ENCODE assay signal across 1 cellular context in genomic region chr13:102726430-102726829, GRCh38.
TF ChIP-seq lines count a peak whose summit lies in the region.

No MANE protein-coding gene starts in this region.

TF ChIP-seq in HepG2, 621 proteins besides CTCF, POLR2A, EP300 and RAD21 (continued from another document):
- TF ChIP-seq, protein P1, sequence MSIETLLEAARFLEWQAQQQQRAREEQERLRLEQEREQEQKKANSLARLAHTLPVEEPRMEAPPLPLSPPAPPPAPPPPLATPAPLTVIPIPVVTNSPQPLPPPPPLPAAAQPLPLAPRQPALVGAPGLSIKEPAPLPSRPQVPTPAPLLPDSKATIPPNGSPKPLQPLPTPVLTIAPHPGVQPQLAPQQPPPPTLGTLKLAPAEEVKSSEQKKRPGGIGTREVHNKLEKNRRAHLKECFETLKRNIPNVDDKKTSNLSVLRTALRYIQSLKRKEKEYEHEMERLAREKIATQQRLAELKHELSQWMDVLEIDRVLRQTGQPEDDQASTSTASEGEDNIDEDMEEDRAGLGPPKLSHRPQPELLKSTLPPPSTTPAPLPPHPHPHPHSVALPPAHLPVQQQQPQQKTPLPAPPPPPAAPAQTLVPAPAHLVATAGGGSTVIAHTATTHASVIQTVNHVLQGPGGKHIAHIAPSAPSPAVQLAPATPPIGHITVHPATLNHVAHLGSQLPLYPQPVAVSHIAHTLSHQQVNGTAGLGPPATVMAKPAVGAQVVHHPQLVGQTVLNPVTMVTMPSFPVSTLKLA (IDR thresholded peaks at IDR 0.05), result peak; percentile 73
- no peak for TF ChIP-seq MZF1 (CRISPR knock-in tag; IDR thresholded peaks at IDR 0.05; ENCODE audit: borderline replicate concordance)
- no peak for TF ChIP-seq MED1 (CRISPR knock-in tag; IDR thresholded peaks at IDR 0.05)
- no peak for TF ChIP-seq ZNF562 (CRISPR knock-in tag; IDR thresholded peaks at IDR 0.05; ENCODE audit: borderline replicate concordance)
- TF ChIP-seq, protein P2, sequence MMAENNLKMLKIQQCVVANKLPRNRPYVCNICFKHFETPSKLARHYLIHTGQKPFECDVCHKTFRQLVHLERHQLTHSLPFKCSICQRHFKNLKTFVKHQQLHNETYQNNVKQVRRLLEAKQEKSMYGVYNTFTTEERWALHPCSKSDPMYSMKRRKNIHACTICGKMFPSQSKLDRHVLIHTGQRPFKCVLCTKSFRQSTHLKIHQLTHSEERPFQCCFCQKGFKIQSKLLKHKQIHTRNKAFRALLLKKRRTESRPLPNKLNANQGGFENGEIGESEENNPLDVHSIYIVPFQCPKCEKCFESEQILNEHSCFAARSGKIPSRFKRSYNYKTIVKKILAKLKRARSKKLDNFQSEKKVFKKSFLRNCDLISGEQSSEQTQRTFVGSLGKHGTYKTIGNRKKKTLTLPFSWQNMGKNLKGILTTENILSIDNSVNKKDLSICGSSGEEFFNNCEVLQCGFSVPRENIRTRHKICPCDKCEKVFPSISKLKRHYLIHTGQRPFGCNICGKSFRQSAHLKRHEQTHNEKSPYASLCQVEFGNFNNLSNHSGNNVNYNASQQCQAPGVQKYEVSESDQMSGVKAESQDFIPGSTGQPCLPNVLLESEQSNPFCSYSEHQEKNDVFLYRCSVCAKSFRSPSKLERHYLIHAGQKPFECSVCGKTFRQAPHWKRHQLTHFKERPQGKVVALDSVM (CRISPR knock-in tag; IDR thresholded peaks at IDR 0.05), result no peak
- TF ChIP-seq, protein P3, sequence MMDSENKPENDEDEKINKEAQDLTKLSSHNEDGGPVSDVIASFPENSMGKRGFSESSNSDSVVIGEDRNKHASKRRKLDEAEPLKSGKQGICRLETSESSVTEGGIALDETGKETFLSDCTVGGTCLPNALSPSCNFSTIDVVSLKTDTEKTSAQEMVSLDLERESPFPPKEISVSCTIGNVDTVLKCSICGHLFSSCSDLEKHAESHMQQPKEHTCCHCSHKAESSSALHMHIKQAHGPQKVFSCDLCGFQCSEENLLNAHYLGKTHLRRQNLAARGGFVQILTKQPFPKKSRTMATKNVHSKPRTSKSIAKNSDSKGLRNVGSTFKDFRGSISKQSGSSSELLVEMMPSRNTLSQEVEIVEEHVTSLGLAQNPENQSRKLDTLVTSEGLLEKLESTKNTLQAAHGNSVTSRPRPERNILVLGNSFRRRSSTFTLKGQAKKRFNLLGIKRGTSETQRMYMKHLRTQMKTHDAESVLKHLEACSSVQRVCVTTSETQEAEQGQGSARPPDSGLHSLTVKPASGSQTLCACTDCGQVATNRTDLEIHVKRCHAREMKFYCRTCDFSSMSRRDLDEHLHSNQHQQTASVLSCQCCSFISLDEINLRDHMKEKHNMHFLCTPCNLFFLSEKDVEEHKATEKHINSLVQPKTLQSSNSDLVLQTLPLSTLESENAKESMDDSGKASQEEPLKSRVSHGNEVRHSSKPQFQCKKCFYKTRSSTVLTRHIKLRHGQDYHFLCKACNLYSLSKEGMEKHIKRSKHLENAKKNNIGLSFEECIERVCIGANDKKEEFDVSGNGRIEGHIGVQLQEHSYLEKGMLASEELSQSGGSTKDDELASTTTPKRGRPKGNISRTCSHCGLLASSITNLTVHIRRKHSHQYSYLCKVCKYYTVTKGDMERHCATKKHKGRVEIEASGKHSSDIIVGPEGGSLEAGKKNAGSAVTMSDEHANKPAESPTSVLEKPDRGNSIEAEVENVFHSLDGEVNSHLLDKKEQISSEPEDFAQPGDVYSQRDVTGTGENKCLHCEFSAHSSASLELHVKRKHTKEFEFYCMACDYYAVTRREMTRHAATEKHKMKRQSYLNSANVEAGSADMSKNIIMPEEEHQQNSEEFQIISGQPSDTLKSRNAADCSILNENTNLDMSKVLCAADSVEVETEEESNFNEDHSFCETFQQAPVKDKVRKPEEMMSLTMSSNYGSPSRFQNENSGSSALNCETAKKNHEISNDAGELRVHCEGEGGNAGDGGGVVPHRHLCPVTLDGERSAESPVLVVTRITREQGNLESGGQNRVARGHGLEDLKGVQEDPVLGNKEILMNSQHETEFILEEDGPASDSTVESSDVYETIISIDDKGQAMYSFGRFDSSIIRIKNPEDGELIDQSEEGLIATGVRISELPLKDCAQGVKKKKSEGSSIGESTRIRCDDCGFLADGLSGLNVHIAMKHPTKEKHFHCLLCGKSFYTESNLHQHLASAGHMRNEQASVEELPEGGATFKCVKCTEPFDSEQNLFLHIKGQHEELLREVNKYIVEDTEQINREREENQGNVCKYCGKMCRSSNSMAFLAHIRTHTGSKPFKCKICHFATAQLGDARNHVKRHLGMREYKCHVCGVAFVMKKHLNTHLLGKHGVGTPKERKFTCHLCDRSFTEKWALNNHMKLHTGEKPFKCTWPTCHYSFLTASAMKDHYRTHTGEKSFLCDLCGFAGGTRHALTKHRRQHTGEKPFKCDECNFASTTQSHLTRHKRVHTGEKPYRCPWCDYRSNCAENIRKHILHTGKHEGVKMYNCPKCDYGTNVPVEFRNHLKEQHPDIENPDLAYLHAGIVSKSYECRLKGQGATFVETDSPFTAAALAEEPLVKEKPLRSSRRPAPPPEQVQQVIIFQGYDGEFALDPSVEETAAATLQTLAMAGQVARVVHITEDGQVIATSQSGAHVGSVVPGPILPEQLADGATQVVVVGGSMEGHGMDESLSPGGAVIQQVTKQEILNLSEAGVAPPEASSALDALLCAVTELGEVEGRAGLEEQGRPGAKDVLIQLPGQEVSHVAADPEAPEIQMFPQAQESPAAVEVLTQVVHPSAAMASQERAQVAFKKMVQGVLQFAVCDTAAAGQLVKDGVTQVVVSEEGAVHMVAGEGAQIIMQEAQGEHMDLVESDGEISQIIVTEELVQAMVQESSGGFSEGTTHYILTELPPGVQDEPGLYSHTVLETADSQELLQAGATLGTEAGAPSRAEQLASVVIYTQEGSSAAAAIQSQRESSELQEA (CRISPR knock-in tag; IDR thresholded peaks at IDR 0.05; ENCODE audit: not compliant biosample characterization), result no peak
- no peak for TF ChIP-seq ATAD3A (CRISPR knock-in tag; IDR thresholded peaks at IDR 0.05)
- no peak for TF ChIP-seq RXRB (CRISPR knock-in tag; IDR thresholded peaks at IDR 0.05; ENCODE audit: borderline replicate concordance)
- TF ChIP-seq ZSCAN30 (CRISPR knock-in tag; IDR thresholded peaks at IDR 0.05), result no peak
- TF ChIP-seq NAIF1 (CRISPR knock-in tag; IDR thresholded peaks at IDR 0.05; ENCODE audit: borderline replicate concordance), result no peak
- TF ChIP-seq MYNN (CRISPR knock-in tag; IDR thresholded peaks at IDR 0.05; ENCODE audit: low read depth), result no peak
- no peak for TF ChIP-seq SETDB1 (CRISPR knock-in tag; IDR thresholded peaks at IDR 0.05; ENCODE audit: borderline replicate concordance)
- TF ChIP-seq DBP (CRISPR knock-in tag; IDR thresholded peaks at IDR 0.05; ENCODE audit: not compliant biosample characterization), result no peak
- TF ChIP-seq, protein P4, sequence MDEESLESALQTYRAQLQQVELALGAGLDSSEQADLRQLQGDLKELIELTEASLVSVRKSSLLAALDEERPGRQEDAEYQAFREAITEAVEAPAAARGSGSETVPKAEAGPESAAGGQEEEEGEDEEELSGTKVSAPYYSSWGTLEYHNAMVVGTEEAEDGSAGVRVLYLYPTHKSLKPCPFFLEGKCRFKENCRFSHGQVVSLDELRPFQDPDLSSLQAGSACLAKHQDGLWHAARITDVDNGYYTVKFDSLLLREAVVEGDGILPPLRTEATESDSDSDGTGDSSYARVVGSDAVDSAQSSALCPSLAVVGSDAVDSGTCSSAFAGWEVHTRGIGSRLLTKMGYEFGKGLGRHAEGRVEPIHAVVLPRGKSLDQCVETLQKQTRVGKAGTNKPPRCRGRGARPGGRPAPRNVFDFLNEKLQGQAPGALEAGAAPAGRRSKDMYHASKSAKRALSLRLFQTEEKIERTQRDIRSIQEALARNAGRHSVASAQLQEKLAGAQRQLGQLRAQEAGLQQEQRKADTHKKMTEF (CRISPR knock-in tag; IDR thresholded peaks at IDR 0.05), result no peak
- no peak for TF ChIP-seq ZNF430 (CRISPR knock-in tag; IDR thresholded peaks at IDR 0.05)
- TF ChIP-seq GATA4 (IDR thresholded peaks at IDR 0.05; ENCODE audit: borderline replicate concordance, low read depth), result no peak
- TF ChIP-seq SMC3 (IDR thresholded peaks at IDR 0.05; ENCODE audit: low read length), result 0 out of 2 replicates have a peak, but pooled peaks have one; percentile 30
- no peak for TF ChIP-seq ZSCAN29 (CRISPR knock-in tag; conservative IDR thresholded peaks at IDR 0.05)
- no peak for TF ChIP-seq NFRKB (IDR thresholded peaks at IDR 0.05)
- TF ChIP-seq GPBP1L1 (CRISPR knock-in tag; IDR thresholded peaks at IDR 0.05), result no peak
- no peak for TF ChIP-seq ZNF556 (CRISPR knock-in tag; IDR thresholded peaks at IDR 0.05; ENCODE audit: borderline replicate concordance)
- no peak for TF ChIP-seq HNF4A (CRISPR knock-in tag; IDR thresholded peaks at IDR 0.05)
- TF ChIP-seq TOPORS (CRISPR knock-in tag; IDR thresholded peaks at IDR 0.05), result no peak
- TF ChIP-seq YEATS4 (CRISPR knock-in tag; IDR thresholded peaks at IDR 0.05; ENCODE audit: borderline replicate concordance), result no peak
- TF ChIP-seq STAG1 (CRISPR knock-in tag; IDR thresholded peaks at IDR 0.05), result peak; percentile 44
